ENCODE assay signal across 34 cellular contexts in the genomic region with DNA sequence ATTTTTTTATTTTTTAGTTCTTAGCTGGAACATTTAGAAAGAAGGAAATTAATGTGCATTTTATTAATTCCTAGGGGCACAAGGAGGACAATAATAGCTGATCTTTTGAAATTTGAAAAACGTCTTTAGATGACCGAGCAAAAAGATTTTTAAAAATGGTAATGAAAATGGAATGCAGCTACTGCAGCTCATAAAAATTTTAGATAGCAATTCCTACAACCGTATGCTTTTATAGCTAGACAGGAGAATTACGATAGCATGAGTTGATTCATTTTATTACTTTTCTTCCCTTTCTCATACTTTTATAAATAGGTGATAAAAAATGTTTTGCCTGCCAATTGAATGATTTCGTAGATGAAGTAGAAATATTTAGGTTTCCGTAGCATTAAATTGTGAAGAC.
"Had no signal": no experiment of that assay in that cellular context is flagged by ENCODE, and none has a peak within 500 bp of the region (broad histone marks: within the 10 kb centered on the region; RNA-seq: fewer than 3 reads in every experiment).

No MANE protein-coding gene starts in this region.

- ATAC-seq: activated CD8-positive, alpha-beta T cell treated with anti-CD3 and anti-CD28 coated beads for 36 hours; activated T-cell treated with anti-CD3 and anti-CD28 coated beads, Interleukin-2, amount 50 U/mL, for 72 hours; activated T-helper 17 cell treated with anti-CD3 and anti-CD28 coated beads, Interleukin-2, amount 50 U/mL, for 72 hours; body of pancreas; SK-N-SH treated with all-trans-retinoic acid at 6 μM for 48 hours had no signal

- H3K4me3 ChIP-seq: body of pancreas, breast epithelium, MG63, Peyer's patch, SJSA1 had no signal

- H3K9me3 ChIP-seq: body of pancreas, breast epithelium, Peyer's patch, SJSA1 had no signal

- DNase-seq: activated CD4-positive, alpha-beta T cell treated with anti-CD3 and anti-CD28 coated beads for 1 hour; activated CD4-positive, alpha-beta T cell treated with anti-CD3 and anti-CD28 coated beads for 48 hours; activated CD4-positive, CD25-positive, alpha-beta regulatory T cell; activated CD8-positive, alpha-beta T cell treated with anti-CD3 and anti-CD28 coated beads for 36 hours; activated effector memory CD4-positive, alpha-beta T cell treated with anti-CD3 and anti-CD28 coated beads, Interleukin-2, amount 50 U/mL, for 16 hours; activated naive CD4-positive, alpha-beta T cell; activated naive CD8-positive, alpha-beta T cell treated with anti-CD3 and anti-CD28 coated beads, Interleukin-2, amount 10 ng/mL, durations not matched to agents 7 days and 5 days; activated T-cell treated with anti-CD3 and anti-CD28 coated beads, Interleukin-2, amount 50 U/mL, for 1 hour; activated T-cell treated with anti-CD3 and anti-CD28 coated beads, Interleukin-2, amount 50 U/mL, for 72 hours; body of pancreas; cerebellar nuclear complex; Kasumi-1; KBM-7; MG63; NCI-H1048; NCI-H1105 treated with DMSO at 0.1 percent for 48 hours; NCI-H1436; NCI-H1694 treated with DMSO at 0.1 percent for 48 hours; NCI-H2029; NCI-H345; NCI-H524 treated with DMSO at 0.1 percent for 48 hours; RPMI8226; SHP77 treated with DMSO at 0.1 percent for 48 hours; SW 1271; T-helper 1 cell; T-helper 2 cell; T-helper 9 cell; WERI-Rb-1 had no signal

- H3K4me1 ChIP-seq: body of pancreas, breast epithelium, Peyer's patch, SJSA1 had no signal

- H3K27me3 ChIP-seq: body of pancreas, breast epithelium, MG63, Peyer's patch had no signal

- H3K36me3 ChIP-seq: breast epithelium, MG63, Peyer's patch, SJSA1, WERI-Rb-1 had no signal

- FAIRE-seq: astrocyte had no signal

- H3K27ac ChIP-seq: body of pancreas, breast epithelium, Peyer's patch, SJSA1, WERI-Rb-1 had no signal
